8 cellular contexts compared by ENCODE assay signal in the genomic region with DNA sequence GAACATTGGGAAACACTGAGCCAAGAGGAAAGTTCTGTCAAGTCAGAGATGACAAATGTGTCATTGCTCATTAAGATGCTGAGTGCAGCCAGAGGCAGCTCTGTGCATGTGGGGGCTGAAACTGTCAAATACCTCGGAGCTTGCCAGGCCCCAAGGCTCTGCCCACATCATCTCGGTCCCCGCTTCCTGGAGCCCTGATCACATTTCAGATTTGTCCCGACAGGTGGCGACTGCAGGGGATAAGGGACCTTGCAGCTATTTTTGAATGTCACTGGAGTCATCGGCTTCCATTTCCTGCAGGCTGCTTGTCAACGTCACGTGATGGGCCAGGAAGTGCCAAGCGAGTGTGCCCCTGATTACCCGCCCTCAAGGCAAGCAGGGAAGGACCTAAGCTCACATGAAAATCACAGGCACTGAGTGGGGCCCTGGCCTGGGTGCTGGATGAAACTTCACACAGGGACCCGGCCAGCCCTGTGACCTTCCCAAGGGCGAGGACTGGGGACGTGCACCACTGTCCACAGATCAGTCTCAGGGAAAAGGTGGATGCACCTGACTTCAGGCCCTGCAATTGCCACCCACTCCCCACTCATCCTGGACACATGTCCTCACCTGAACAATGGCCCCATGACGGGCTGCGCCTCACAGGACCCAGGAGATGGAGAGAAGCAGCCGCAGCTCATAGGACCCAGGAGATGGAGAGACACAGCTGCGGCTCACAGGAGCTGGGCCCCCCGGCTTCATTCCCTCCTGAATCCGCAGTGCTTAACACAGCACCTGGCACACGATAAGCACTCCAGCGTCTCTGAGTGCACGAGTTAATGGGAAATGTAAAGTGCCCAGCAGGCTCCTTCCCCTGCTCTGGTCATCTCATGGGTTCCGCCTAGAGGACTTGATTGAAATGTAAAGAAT.
DNase-seq lines count a peak whose midpoint lies in the region; ATAC-seq, FAIRE-seq and TF ChIP-seq lines count a peak whose summit lies in the region.

No MANE protein-coding gene starts in this region.

- H3K4me3 ChIP-seq in H7 (ENCODE audit: insufficient read depth, low read depth, low read length) = no peak overlapping the region

- peaks cover 11% of the 10 kb centered on the region for H3K36me3 ChIP-seq in H7 (replicated peaks; ENCODE audit: control insufficient read depth, insufficient read depth, low read length)

- FAIRE-seq in GM19239 (lab: Jason Lieb, UNC) = no peak

- peaks cover 5% of the 10 kb centered on the region for H3K27me3 Mint-ChIP-seq in chondrocyte (ENCODE audit: low read depth)

- no peaks in the 10 kb centered on the region for H3K36me3 Mint-ChIP-seq in chondrocyte (ENCODE audit: low read depth)

- peak; percentile 87 for DNase-seq in H7
- peak; percentile 47 for DNase-seq in activated CD4-positive, CD25-positive, alpha-beta regulatory T cell treated with anti-CD3 and anti-CD28 coated beads, Interleukin-2, amount 50 U/mL, for 16 hours (ENCODE audit: low read depth, low spot score)
- DNase-seq in chondrocyte (ENCODE audit: low spot score) = no peak
- peak; percentile 29 for DNase-seq in renal cortical epithelial cell (ENCODE audit: low read depth)
- DNase-seq in GM19239 (ENCODE audit: insufficient read length, low spot score) = no peak
- no peak for DNase-seq in D341Med (ENCODE audit: low spot score)
- no peak for DNase-seq in islet precursor cell

- peaks cover 6% of the 10 kb centered on the region for H3K9me3 Mint-ChIP-seq in chondrocyte (ENCODE audit: low read depth)

- TF ChIP-seq CTCF in chondrocyte (IDR thresholded peaks at IDR 0.05) = peak; percentile 55

- no peak overlapping the region for H3K27ac Mint-ChIP-seq in chondrocyte (ENCODE audit: unreplicated experiment)

- no peak overlapping the region for H3K4me3 Mint-ChIP-seq in chondrocyte (ENCODE audit: unreplicated experiment)

- peaks cover 27% of the 10 kb centered on the region for H3K4me1 Mint-ChIP-seq in chondrocyte (ENCODE audit: low read depth)

- H3K27me3 ChIP-seq in H7 (ENCODE audit: control insufficient read depth, insufficient read depth, low read length) = no peaks in the 10 kb centered on the region

- no peak for ATAC-seq in HG03342 (IDR thresholded peaks at IDR 0.05; ENCODE audit: unreplicated experiment)

Comparison
In these comparisons a context has a peak if more than half of its experiments do, and no peak if none do; other contexts are left out.
1. DNase-seq: peak in H7 (single experiment), activated CD4-positive, CD25-positive, alpha-beta regulatory T cell treated with anti-CD3 and anti-CD28 coated beads, Interleukin-2, amount 50 U/mL, for 16 hours (single experiment) and renal cortical epithelial cell (single experiment); none in chondrocyte (single experiment), GM19239 (single experiment), D341Med (single experiment) and islet precursor cell (single experiment).